In genomic region chr1:93877529-93877928, GRCh38 we compare ENCODE assay signal across 10 cellular contexts. TPM values are rescaled to one million over a fixed set of nuclear protein-coding genes. Genes with fewer than 3 reads are reported as not detected.
A peak's percentile ranks its signal among the peaks of the same experiment; 100 is the strongest.
DNase-seq lines count a peak whose midpoint lies in the region; ATAC-seq and TF ChIP-seq lines count a peak whose summit lies in the region.
"Had no signal": no experiment of that assay in that cellular context is flagged by ENCODE, and none has a peak within 500 bp of the region (broad histone marks: within the 10 kb centered on the region; RNA-seq: fewer than 3 reads in every experiment).

No MANE protein-coding gene starts in this region.

- ATAC-seq in HG03025 (IDR thresholded peaks at IDR 0.05; ENCODE audit: low FRiP score, unreplicated experiment) (no peak), omental fat pad (ENCODE audit: low FRiP score) (no peak)
- ATAC-seq: lower lobe of right lung had no signal

- peaks cover 45% of the 10 kb centered on the region for H3K36me3 Mint-ChIP-seq in HFFc6 (ENCODE audit: low read depth)
- peaks cover 46% of the 10 kb centered on the region for H3K36me3 Mint-ChIP-seq in activated naive CD8-positive, alpha-beta T cell treated with anti-CD3 and anti-CD28 coated beads for 36 hours
- H3K36me3 Mint-ChIP-seq in mesothelial cell of epicardium, result peaks cover 18% of the 10 kb centered on the region

- TF ChIP-seq CTCF in BE2C (IDR thresholded peaks at IDR 0.05; ENCODE audit: low read depth, low read length) (no peak), HFFc6 (IDR thresholded peaks at IDR 0.05) (no peak), mesothelial cell of epicardium (IDR thresholded peaks at IDR 0.05; ENCODE audit: unreplicated experiment) (no peak), omental fat pad (IDR thresholded peaks at IDR 0.05) (no peak)

- H3K27me3 ChIP-seq in BE2C, result no peaks in the 10 kb centered on the region
- H3K27me3 ChIP-seq: upper lobe of left lung had no signal

- peak overlapping the region; percentile 98; the same call in 1 of the 2 replicates for H3K4me3 ChIP-seq in BE2C (ENCODE audit: low read depth, low read length)

- peak overlapping the region; percentile 57; the same call in 1 of the 2 replicates for H3K27ac Mint-ChIP-seq in HFFc6
- H3K27ac Mint-ChIP-seq in activated naive CD8-positive, alpha-beta T cell treated with anti-CD3 and anti-CD28 coated beads for 36 hours, result peak overlapping the region; percentile 55
- H3K27ac Mint-ChIP-seq in mesothelial cell of epicardium, result no peak overlapping the region

- H3K4me3 Mint-ChIP-seq in HFFc6, result peak overlapping the region; percentile 96
- peak overlapping the region; percentile 93 for H3K4me3 Mint-ChIP-seq in activated naive CD8-positive, alpha-beta T cell treated with anti-CD3 and anti-CD28 coated beads for 36 hours
- H3K4me3 Mint-ChIP-seq in mesothelial cell of epicardium, result peak overlapping the region; percentile 97

- no peaks in the 10 kb centered on the region for H3K4me1 ChIP-seq in BE2C

- no peaks in the 10 kb centered on the region for H3K9me3 ChIP-seq in BE2C
- H3K9me3 ChIP-seq: lower lobe of right lung, upper lobe of left lung had no signal

- H3K36me3 ChIP-seq in BE2C, result peaks cover 22% of the 10 kb centered on the region

- H3K9me3 Mint-ChIP-seq in HFFc6, result no peaks in the 10 kb centered on the region
- no peaks in the 10 kb centered on the region for H3K9me3 Mint-ChIP-seq in activated naive CD8-positive, alpha-beta T cell treated with anti-CD3 and anti-CD28 coated beads for 36 hours
- no peaks in the 10 kb centered on the region for H3K9me3 Mint-ChIP-seq in mesothelial cell of epicardium

- H3K4me1 Mint-ChIP-seq in HFFc6 (ENCODE audit: low read depth) (peaks cover 46% of the 10 kb centered on the region), mesothelial cell of epicardium (peaks cover 27% of the 10 kb centered on the region)
- peaks cover 42% of the 10 kb centered on the region for H3K4me1 Mint-ChIP-seq in activated naive CD8-positive, alpha-beta T cell treated with anti-CD3 and anti-CD28 coated beads for 36 hours

- H3K27me3 Mint-ChIP-seq in HFFc6 (ENCODE audit: insufficient read depth), result no peaks in the 10 kb centered on the region; the same call in 1 of the 2 replicates
- no peaks in the 10 kb centered on the region for H3K27me3 Mint-ChIP-seq in activated naive CD8-positive, alpha-beta T cell treated with anti-CD3 and anti-CD28 coated beads for 36 hours
- no peaks in the 10 kb centered on the region for H3K27me3 Mint-ChIP-seq in mesothelial cell of epicardium (ENCODE audit: low read depth)

- no peak for DNase-seq in BE2C
- no peak for DNase-seq in HFFc6
- DNase-seq in activated naive CD8-positive, alpha-beta T cell treated with anti-CD3 and anti-CD28 coated beads for 36 hours, result no peak
- DNase-seq in mesothelial cell of epicardium (ENCODE audit: low spot score in 2 of 2, unreplicated experiment in 2 of 2), result no peak
- no peak for DNase-seq in omental fat pad (ENCODE audit: low spot score)
- no peak for DNase-seq in activated CD4-positive, CD25-positive, alpha-beta regulatory T cell (lab: John Stamatoyannopoulos, UW)
- DNase-seq in activated effector memory CD4-positive, alpha-beta T cell treated with Interleukin-2 at 50 U/mL for 16 hours, result no peak
- DNase-seq: lower lobe of right lung had no signal

RNA-seq across cellular contexts. Expression of gene DNTTIP2, which starts 1.5 kb away (rescaled TPM):
- polyA plus RNA-seq in BE2C (2012; ENCODE audit: insufficient read depth, insufficient read length, low read depth), result 80.7 TPM
- total RNA-seq in HFFc6 (2021; fragmentation: NEBNext Ultra II Directional; extraction: Animal tissue kit (Norgen Biotek cat#: 25700)), result 10 to 100 TPM; 51.8 to 65.7 (median 60.1) TPM
- total RNA-seq in activated naive CD8-positive, alpha-beta T cell treated with anti-CD3 and anti-CD28 coated beads for 36 hours, result 100 to 1,000 TPM; 114 to 117 TPM
- total RNA-seq in mesothelial cell of epicardium, result 46.4 to 49.6 TPM (median 47.4 TPM) in 3 replicates
- 10 to 100 TPM; 26.4 to 63.5 (median 41.0) TPM for total RNA-seq in omental fat pad

RNA-seq across cellular contexts. Expression of gene GCLM, which starts 31.7 kb away (rescaled TPM):
- polyA plus RNA-seq in BE2C (2012; ENCODE audit: insufficient read depth, insufficient read length, low read depth), result 3.8 TPM
- 10 to 100 TPM; 35.7 to 42.2 (median 40.8) TPM for total RNA-seq in HFFc6 (2021; fragmentation: NEBNext Ultra II Directional; extraction: Animal tissue kit (Norgen Biotek cat#: 25700))
- total RNA-seq in activated naive CD8-positive, alpha-beta T cell treated with anti-CD3 and anti-CD28 coated beads for 36 hours, result 10 to 100 TPM; 16.0 to 17.8 TPM
- 8.7 to 9.0 TPM (median 8.9 TPM) in 3 replicates for total RNA-seq in mesothelial cell of epicardium
- total RNA-seq in omental fat pad, result 10 to 100 TPM; 16.7 to 43.2 (median 27.7) TPM
